Comparison of ENCODE assay signal across 29 cellular contexts in the genomic region with DNA sequence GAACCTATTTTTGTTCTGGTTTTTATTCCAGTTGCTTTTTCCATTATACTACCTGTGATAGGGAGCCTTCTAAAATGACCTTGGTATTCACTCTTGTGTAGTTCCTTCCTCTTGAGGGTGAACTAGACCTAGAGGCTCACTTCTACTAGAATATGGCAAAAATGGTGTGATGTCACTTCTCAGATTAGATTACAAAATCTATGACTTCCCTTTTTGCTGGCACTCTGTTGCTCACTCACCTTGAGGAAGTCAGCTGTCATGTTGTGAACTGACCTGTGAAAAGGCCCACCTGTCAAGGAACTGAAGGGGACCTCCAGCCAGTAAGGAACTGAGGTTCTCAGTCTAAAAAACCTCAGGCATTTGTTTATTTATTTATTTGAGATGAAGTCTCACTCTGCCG. TPM values are rescaled to one million over a fixed set of nuclear protein-coding genes. Genes with fewer than 3 reads are reported as not detected.
"Had no signal": no experiment of that assay in that cellular context is flagged by ENCODE, and none has a peak within 500 bp of the region (broad histone marks: within the 10 kb centered on the region; RNA-seq: fewer than 3 reads in every experiment).

No MANE protein-coding gene starts in this region.

- H3K36me3 ChIP-seq: adrenal gland, gastroesophageal sphincter, transverse colon had no signal

- H3K4me2 ChIP-seq: hepatocyte had no signal

- DNase-seq: activated B cell treated with CpG ODN at 0.5 μM for 24 hours; activated CD4-positive, alpha-beta T cell treated with anti-CD3 and anti-CD28 coated beads for 48 hours; activated CD4-positive, alpha-beta T cell treated with anti-CD3 and anti-CD28 coated beads, Interleukin-2, amount 50 U/mL, for 48 hours; activated CD8-positive, alpha-beta memory T cell treated with anti-CD3 and anti-CD28 coated beads for 24 hours; activated effector memory CD4-positive, alpha-beta T cell treated with anti-CD3 and anti-CD28 coated beads, Interleukin-2, amount 50 U/mL, for 16 hours; activated naive CD4-positive, alpha-beta T cell treated with anti-CD3 and anti-CD28 coated beads for 36 hours; activated naive CD8-positive, alpha-beta T cell treated with anti-CD3 and anti-CD28 coated beads for 36 hours; activated T-cell treated with anti-CD3 and anti-CD28 coated beads, Interleukin-2, amount 50 U/mL, for 1 hour; adrenal gland; aorta; effector memory CD8-positive, alpha-beta T cell; islet precursor cell; left cardiac atrium; left ventricle myocardium superior; stimulated activated CD4-positive, alpha-beta T cell treated with anti-CD3 and anti-CD28 coated beads, Interleukin-12 subunit alpha, Interleukin-12 subunit beta, amount 100 ng/mL, for 4 hours; stimulated activated CD4-positive, alpha-beta T cell treated with anti-CD3 and anti-CD28 coated beads, Interleukin-4, amount 100 ng/mL, for 1 hour; stimulated activated naive CD8-positive, alpha-beta T cell treated with anti-CD3 and anti-CD28 coated beads, Interleukin-15, Interleukin-2, amounts not matched to agents 100 U/mL and 50 U/mL, for 24 hours; testis; transverse colon had no signal

- H3K36me3 Mint-ChIP-seq: activated naive CD8-positive, alpha-beta T cell treated with anti-CD3 and anti-CD28 coated beads for 36 hours had no signal

- FAIRE-seq: urothelium cell line had no signal

- H3K27me3 Mint-ChIP-seq: brain; effector memory CD8-positive, alpha-beta T cell had no signal

- H3K4me1 Mint-ChIP-seq: activated B cell treated with CpG ODN at 0.5 μM for 24 hours had no signal

- H3K4me3 ChIP-seq: adrenal gland, coronary artery, gastroesophageal sphincter, hepatocyte, skin epidermis, testis, transverse colon had no signal

- H3K9me3 ChIP-seq: testis had no signal

- H3K4me3 Mint-ChIP-seq: activated B cell treated with CpG ODN at 0.5 μM for 24 hours; activated naive CD4-positive, alpha-beta T cell treated with anti-CD3 and anti-CD28 coated beads for 36 hours; activated naive CD8-positive, alpha-beta T cell treated with anti-CD3 and anti-CD28 coated beads for 36 hours; activated T-helper 1 cell treated with anti-CD3 and anti-CD28 coated beads, Interleukin-12 subunit alpha, Interleukin-12 subunit beta, Interleukin-2, Interleukin-4 antibody, amounts not matched to agents 30 ng/mL and 10 ng/mL and 1 ng/mL, durations not matched to agents 14 hours and 24 hours and 36 hours; brain; effector memory CD8-positive, alpha-beta T cell; nephron; T-helper 2 cell treated with Interferon-gamma antibody and Interleukin-4, amounts not matched to agents 5 μg/mL and 100 μg/mL, for 36 hours had no signal

- H2AFZ ChIP-seq: hepatocyte had no signal

- H3K27ac Mint-ChIP-seq: activated B cell treated with CpG ODN at 0.5 μM for 24 hours; activated naive CD4-positive, alpha-beta T cell treated with anti-CD3 and anti-CD28 coated beads for 36 hours; activated naive CD8-positive, alpha-beta T cell treated with anti-CD3 and anti-CD28 coated beads for 36 hours; activated T-helper 1 cell treated with anti-CD3 and anti-CD28 coated beads, Interleukin-12 subunit alpha, Interleukin-12 subunit beta, Interleukin-2, Interleukin-4 antibody, amounts not matched to agents 30 ng/mL and 10 ng/mL and 1 ng/mL, durations not matched to agents 14 hours and 24 hours and 36 hours; brain; effector memory CD8-positive, alpha-beta T cell; nephron; T-helper 2 cell treated with Interferon-gamma antibody and Interleukin-4, amounts not matched to agents 5 μg/mL and 100 μg/mL, for 36 hours had no signal

- H3K27me3 ChIP-seq: adrenal gland, gastroesophageal sphincter, hepatocyte, testis, transverse colon had no signal

- H3K27ac ChIP-seq: adrenal gland, coronary artery, gastroesophageal sphincter, hepatocyte, skin epidermis, testis, transverse colon had no signal

- ATAC-seq: effector memory CD8-positive, alpha-beta T cell; gastroesophageal sphincter; left cardiac atrium; left ventricle myocardium superior; sciatic nerve; stimulated activated naive CD8-positive, alpha-beta T cell treated with anti-CD3 and anti-CD28 coated beads, Interleukin-15, Interleukin-2, amounts not matched to agents 100 U/mL and 50 U/mL, for 24 hours had no signal

RNA-seq across cellular contexts. Expression of gene MIPOL1, which starts 5.7 kb away (rescaled TPM):
- total RNA-seq: activated B cell treated with CpG ODN at 0.5 μM for 24 hours; activated naive CD8-positive, alpha-beta T cell treated with anti-CD3 and anti-CD28 coated beads for 36 hours; activated T-helper 1 cell treated with anti-CD3 and anti-CD28 coated beads, Interleukin-12 subunit alpha, Interleukin-12 subunit beta, Interleukin-2, Interleukin-4 antibody, amounts not matched to agents 30 ng/mL and 10 ng/mL and 1 ng/mL, durations not matched to agents 14 hours and 24 hours and 36 hours had no signal

RNA-seq across cellular contexts. Expression of gene SLC25A21, which starts 31.0 kb away (rescaled TPM):
- total RNA-seq: activated B cell treated with CpG ODN at 0.5 μM for 24 hours; activated naive CD4-positive, alpha-beta T cell treated with anti-CD3 and anti-CD28 coated beads for 36 hours; activated naive CD8-positive, alpha-beta T cell treated with anti-CD3 and anti-CD28 coated beads for 36 hours; activated T-helper 1 cell treated with anti-CD3 and anti-CD28 coated beads, Interleukin-12 subunit alpha, Interleukin-12 subunit beta, Interleukin-2, Interleukin-4 antibody, amounts not matched to agents 30 ng/mL and 10 ng/mL and 1 ng/mL, durations not matched to agents 14 hours and 24 hours and 36 hours had no signal
